ENCODE assay signal across 35 cellular contexts in the genomic region with DNA sequence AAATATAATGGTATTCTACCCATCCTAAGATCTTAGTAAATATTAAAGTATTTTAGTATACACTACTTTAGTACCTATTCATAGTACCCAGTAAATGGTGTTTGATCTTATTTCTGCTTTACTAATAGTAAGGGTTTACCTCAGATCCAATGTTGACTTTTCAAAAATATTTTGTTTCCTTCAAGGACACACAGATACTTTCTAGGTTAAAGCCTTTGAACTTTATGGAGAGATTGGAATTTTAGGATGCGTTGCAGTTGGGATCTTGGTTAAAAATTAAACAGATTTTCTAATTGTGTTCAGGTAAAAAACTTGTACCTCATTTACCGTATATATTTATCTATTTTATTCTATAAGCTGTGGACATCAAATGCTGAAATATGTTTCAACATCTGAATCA.
"Had no signal": no experiment of that assay in that cellular context is flagged by ENCODE, and none has a peak within 500 bp of the region (broad histone marks: within the 10 kb centered on the region; RNA-seq: fewer than 3 reads in every experiment).

No MANE protein-coding gene starts in this region.

- DNase-seq: Karpas-422, Kasumi-1, MG63, MM.1S, MV-4-11, NCI-H1048, NCI-H1092, NCI-H1092 treated with DMSO at 0.1 percent for 48 hours, NCI-H1105, NCI-H1105 treated with DMSO at 0.1 percent for 48 hours, NCI-H1417, NCI-H1417 treated with DMSO at 0.1 percent for 48 hours, NCI-H1436, NCI-H1436 treated with DMSO at 0.1 percent for 48 hours, NCI-H146, NCI-H1694, NCI-H1694 treated with DMSO at 0.1 percent for 48 hours, NCI-H187, NCI-H187 treated with DMSO at 0.1 percent for 48 hours, NCI-H1930, NCI-H2029, NCI-H2029 treated with DMSO at 0.1 percent for 48 hours, NCI-H2081, NCI-H2081 treated with DMSO at 0.1 percent for 48 hours, NCI-H2107, NCI-H2171, NCI-H2171 treated with DMSO at 0.1 percent for 48 hours, NCI-H2227 treated with DMSO at 0.1 percent for 48 hours, NCI-H226, NCI-H345, NCI-H446, NCI-H446 treated with DMSO at 0.1 percent for 48 hours, NCI-H510A, NCI-H510A treated with DMSO at 0.1 percent for 48 hours, NCI-H524 had no signal

- H3K36me3 ChIP-seq: MG63 had no signal

- H3K27me3 ChIP-seq: MG63 had no signal

- H3K9me3 ChIP-seq: MG63 had no signal

- H3K4me3 ChIP-seq: MG63 had no signal
